ENCODE assay signal across 8 cellular contexts in the genomic region with DNA sequence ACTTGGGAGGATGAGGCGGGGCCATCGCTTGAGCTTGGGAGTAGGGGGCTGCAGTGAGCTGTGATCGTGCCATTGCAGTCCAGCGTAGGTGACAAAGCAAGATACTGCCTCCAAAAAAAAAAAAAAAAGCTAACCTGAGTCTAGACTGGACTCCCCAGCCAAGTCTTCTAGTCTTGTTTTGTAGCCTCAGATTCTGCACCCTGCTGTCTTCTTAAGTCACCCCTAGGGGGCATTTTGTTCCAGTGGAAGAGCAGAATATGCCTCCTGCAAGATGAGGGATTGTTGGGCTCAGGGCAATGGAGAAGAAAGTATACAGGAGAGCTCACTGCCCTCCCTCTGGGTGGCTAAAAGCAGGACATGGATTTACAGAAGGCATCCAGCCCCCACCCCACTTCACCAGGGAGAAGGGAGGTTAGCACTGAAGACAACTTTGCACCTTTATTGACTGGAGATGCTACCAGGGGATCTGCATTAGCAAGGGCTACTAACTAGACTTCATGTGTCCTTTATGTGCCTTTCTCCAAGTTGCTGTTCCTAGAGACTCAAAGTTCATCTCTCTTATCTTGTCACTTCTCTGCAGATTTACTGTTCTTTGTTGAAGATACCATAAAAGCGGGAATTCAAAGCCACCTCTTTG. TPM values are rescaled to one million over a fixed set of nuclear protein-coding genes. Genes with fewer than 3 reads are reported as not detected.
DNase-seq lines count a peak whose midpoint lies in the region; ATAC-seq and TF ChIP-seq lines count a peak whose summit lies in the region.

No MANE protein-coding gene starts in this region.

- peaks cover 24% of the 10 kb centered on the region for H3K4me1 Mint-ChIP-seq in activated CD4-positive, alpha-beta T cell treated with anti-CD3 and anti-CD28 coated beads, Interleukin-2, amount 10 ng/mL, durations not matched to agents 24 days and 14 days

- H3K4me3 ChIP-seq in retinal pigment epithelial cell (ENCODE audit: low read length) (no peak overlapping the region), prostate gland (no peak overlapping the region)

- H3K27ac Mint-ChIP-seq in activated CD4-positive, alpha-beta T cell treated with anti-CD3 and anti-CD28 coated beads, Interleukin-2, amount 10 ng/mL, durations not matched to agents 24 days and 14 days: peak overlapping the region; percentile 29

- H3K4me1 ChIP-seq in prostate gland (replicated peaks): no peaks in the 10 kb centered on the region

- peak; percentile 83 for DNase-seq in activated CD4-positive, alpha-beta T cell treated with anti-CD3 and anti-CD28 coated beads, Interleukin-2, amount 10 ng/mL, durations not matched to agents 24 days and 14 days
- DNase-seq in activated CD4-positive, alpha-beta T cell treated with anti-CD3 and anti-CD28 coated beads, Interleukin-2, amount 50 U/mL, for 4 hours: no peak
- DNase-seq in SHP77 treated with DMSO at 0.1 percent for 48 hours (lab: John Stamatoyannopoulos, UW) (peak; percentile 78), retinal pigment epithelial cell (ENCODE audit: low read depth) (no peak), NK-92 (lab: John Stamatoyannopoulos, UW; ENCODE audit: unreplicated experiment) (no peak), prostate gland (ENCODE audit: low spot score) (no peak)

- H3K4me3 Mint-ChIP-seq in activated CD4-positive, alpha-beta T cell treated with anti-CD3 and anti-CD28 coated beads, Interleukin-2, amount 10 ng/mL, durations not matched to agents 24 days and 14 days: no peak overlapping the region

- TF ChIP-seq CTCF in retinal pigment epithelial cell (conservative IDR thresholded peaks at IDR 0.05; ENCODE audit: low read depth, low read length) (peak; percentile 60), prostate gland (IDR thresholded peaks at IDR 0.05) (peak in 1 of 4 experiments; percentile 25)

- 69% methylated on average over 5 of the region's 5 CpGs for whole genome bisulfite sequencing in prostate gland

- no peaks in the 10 kb centered on the region for H3K9me3 ChIP-seq in prostate gland

- no peaks in the 10 kb centered on the region for H3K9me3 Mint-ChIP-seq in activated CD4-positive, alpha-beta T cell treated with anti-CD3 and anti-CD28 coated beads, Interleukin-2, amount 10 ng/mL, durations not matched to agents 24 days and 14 days

- peaks cover 14% of the 10 kb centered on the region for H3K27me3 ChIP-seq in prostate gland (replicated peaks; ENCODE audit: insufficient read depth)

- H3K27ac ChIP-seq in prostate gland: no peak overlapping the region

- peak; percentile 55 for ATAC-seq in HG03280 (IDR thresholded peaks at IDR 0.05; ENCODE audit: unreplicated experiment)
- peak; percentile 56 for ATAC-seq in esophagus mucosa

- intact Hi-C loops in activated CD4-positive, alpha-beta T cell treated with anti-CD3 and anti-CD28 coated beads, Interleukin-2, amount 10 ng/mL, durations not matched to agents 24 days and 14 days (cut with micrococcal nuclease): loop anchor here (1.0 kb wide), 2 partner anchors 8 to 14 kb away; no protein-coding TSS in a partner anchor
- intact Hi-C loops in prostate gland (cut with DNase I): no loop called here

- H3K36me3 Mint-ChIP-seq in activated CD4-positive, alpha-beta T cell treated with anti-CD3 and anti-CD28 coated beads, Interleukin-2, amount 10 ng/mL, durations not matched to agents 24 days and 14 days (ENCODE audit: low read depth): no peaks in the 10 kb centered on the region

- no peaks in the 10 kb centered on the region for H3K36me3 ChIP-seq in prostate gland

- TF ChIP-seq POLR2A in prostate gland (IDR thresholded peaks at IDR 0.05): no peak

- H3K27me3 Mint-ChIP-seq in activated CD4-positive, alpha-beta T cell treated with anti-CD3 and anti-CD28 coated beads, Interleukin-2, amount 10 ng/mL, durations not matched to agents 24 days and 14 days: peaks cover 21% of the 10 kb centered on the region

RNA-seq across cellular contexts. Expression of gene RNF187, which starts 15.3 kb away (rescaled TPM):
- total RNA-seq in activated CD4-positive, alpha-beta T cell treated with anti-CD3 and anti-CD28 coated beads, Interleukin-2, amount 10 ng/mL, durations not matched to agents 24 days and 14 days: 148 and 150 TPM in 2 replicates
- 126 TPM for total RNA-seq in esophagus mucosa
- 100 to 1,000 TPM in 1 of 2 donors, 10 to 100 TPM in 1; 83.7 to 130 TPM for total RNA-seq in prostate gland

RNA-seq across cellular contexts. Expression of gene TRIM17, which starts 55.2 kb away (rescaled TPM):
- total RNA-seq in activated CD4-positive, alpha-beta T cell treated with anti-CD3 and anti-CD28 coated beads, Interleukin-2, amount 10 ng/mL, durations not matched to agents 24 days and 14 days: 1.7 and 2.8 TPM in 2 replicates
- total RNA-seq in esophagus mucosa (1.3 TPM), prostate gland (1 to 10 TPM; 2.0 to 9.9 TPM)

Comparison
In these comparisons a context has a peak if more than half of its experiments do, and no peak if none do; other contexts are left out.
1. DNase-seq: peak in activated CD4-positive, alpha-beta T cell treated with anti-CD3 and anti-CD28 coated beads, Interleukin-2, amount 10 ng/mL, durations not matched to agents 24 days and 14 days (single experiment) and SHP77 treated with DMSO at 0.1 percent for 48 hours (single experiment); none in activated CD4-positive, alpha-beta T cell treated with anti-CD3 and anti-CD28 coated beads, Interleukin-2, amount 50 U/mL, for 4 hours (0 of 2), retinal pigment epithelial cell (single experiment), NK-92 (single experiment) and prostate gland (single experiment).